Comparison of ENCODE assay signal across 9 cellular contexts in the genomic region with DNA sequence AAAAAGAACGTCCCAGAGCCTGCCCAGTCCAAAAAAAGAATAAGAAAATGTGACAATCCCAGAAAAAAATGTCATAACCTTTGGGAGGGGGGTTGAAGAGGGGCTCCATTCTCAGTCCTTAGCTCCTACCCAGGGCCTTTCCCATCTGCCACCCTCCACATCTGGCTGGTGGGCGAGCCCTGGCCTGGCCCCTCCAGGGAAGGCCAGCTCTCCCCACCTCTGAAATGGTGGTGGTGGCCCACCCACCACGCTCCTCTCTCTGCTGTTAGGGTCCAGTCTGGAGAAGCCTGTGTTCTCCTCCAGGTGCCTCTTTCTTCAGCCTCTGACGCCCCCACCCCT. TPM values are rescaled to one million over a fixed set of nuclear protein-coding genes. Genes with fewer than 3 reads are reported as not detected.
DNase-seq lines count a peak whose midpoint lies in the region; ATAC-seq and TF ChIP-seq lines count a peak whose summit lies in the region.
"Had no signal": no experiment of that assay in that cellular context is flagged by ENCODE, and none has a peak within 500 bp of the region (broad histone marks: within the 10 kb centered on the region; RNA-seq: fewer than 3 reads in every experiment).

No MANE protein-coding gene starts in this region.

- CTCF ChIA-PET in AG04449 (lab: Yijun Ruan, JAX): interaction anchor here (0.7 to 8.7 kb wide), 5 partner anchors 9 to 42 kb away, joined by 3 to 51 read pairs (median 5); no protein-coding TSS in a partner anchor

- peaks cover 0 to 25% (median 0%) of the 10 kb centered on the region in 3 donors for H3K36me3 Mint-ChIP-seq in naive thymus-derived CD8-positive, alpha-beta T cell

- intact Hi-C loops in colonic mucosa (cut with DNase I): no loop called here

- H3K36me3 ChIP-seq in KOPT-K1 (ENCODE audit: insufficient read depth, low read length) (peaks cover 18% of the 10 kb centered on the region), colonic mucosa (no peaks in the 10 kb centered on the region)

- peak overlapping the region; percentile 66 to 81 for H3K9ac ChIP-seq in colonic mucosa (ENCODE audit: low read depth in 2 of 2, low read length in 2 of 2)

- no peak for TF ChIP-seq CTCF in AG04449 (IDR thresholded peaks at IDR 0.05; ENCODE audit: insufficient read depth, low read length, missing control alignments)
- no peak for TF ChIP-seq CTCF in colonic mucosa (IDR thresholded peaks at IDR 0.05)

- H3K27ac ChIP-seq in KOPT-K1 (ENCODE audit: low read depth, low read length, poor library complexity, severe bottlenecking) (peak overlapping the region; percentile 95), colonic mucosa (peak overlapping the region; percentile 78)

- peak overlapping the region; percentile 67 for H3K4me3 ChIP-seq in AG04449 (ENCODE audit: low read depth, low read length)
- H3K4me3 ChIP-seq in colonic mucosa: peak overlapping the region; percentile 59

- no peaks in the 10 kb centered on the region for H3K9me3 ChIP-seq in KOPT-K1 (ENCODE audit: insufficient read depth, low read length, poor library complexity, severe bottlenecking)
- no peaks in the 10 kb centered on the region for H3K9me3 ChIP-seq in colonic mucosa

- peaks cover 19 to 62% (median 49%) of the 10 kb centered on the region in 4 donors for H3K4me1 Mint-ChIP-seq in naive thymus-derived CD8-positive, alpha-beta T cell

- DNase-seq in AG04449 (ENCODE audit: low read depth, low spot score) (no peak), colonic mucosa (no peak), NCI-H345 treated with DMSO at 0.1 percent for 48 hours (lab: John Stamatoyannopoulos, UW; ENCODE audit: unreplicated experiment) (no peak), NCI-H1048 (lab: John Stamatoyannopoulos, UW) (no peak)
- no peak for DNase-seq in naive thymus-derived CD8-positive, alpha-beta T cell
- no peak for DNase-seq in stimulated activated CD4-positive, alpha-beta T cell treated with anti-CD3 and anti-CD28 coated beads, Interleukin-4, amount 100 ng/mL, for 1 hour
- DNase-seq: NCI-H1417 treated with DMSO at 0.1 percent for 48 hours had no signal

- no peaks in the 10 kb centered on the region for H3K27me3 Mint-ChIP-seq in naive thymus-derived CD8-positive, alpha-beta T cell

- POLR2A ChIA-PET in AG04449 (lab: Yijun Ruan, JAX): interaction anchor here (1.2 to 2.3 kb wide), 2 partner anchors 10 to 13 kb away, joined by 3 to 7 read pairs; no protein-coding TSS in a partner anchor
- POLR2A ChIA-PET in naive thymus-derived CD8-positive, alpha-beta T cell (lab: Charles Lee): interaction anchor here (0.8 to 4.7 kb wide), 19 partner anchors 11 to 558 kb away, joined by 3 to 47 read pairs (median 5); a partner anchor contains a TSS

- H3K4me1 ChIP-seq in colonic mucosa: peaks cover 2% of the 10 kb centered on the region

- no peak for ATAC-seq in naive thymus-derived CD8-positive, alpha-beta T cell
- ATAC-seq in GM18873 (IDR thresholded peaks at IDR 0.05; ENCODE audit: low FRiP score, unreplicated experiment): no peak

- peak overlapping the region; percentile 53 to 94 (median 87) for H3K27ac Mint-ChIP-seq in naive thymus-derived CD8-positive, alpha-beta T cell

- peak overlapping the region; percentile 79 to 95 (median 92) for H3K4me3 Mint-ChIP-seq in naive thymus-derived CD8-positive, alpha-beta T cell

- no peaks in the 10 kb centered on the region for H3K9me3 Mint-ChIP-seq in naive thymus-derived CD8-positive, alpha-beta T cell

- H3K27me3 ChIP-seq in colonic mucosa: peaks cover 5% of the 10 kb centered on the region

RNA-seq across cellular contexts. Expression of a gene that starts 0.4 kb away (rescaled TPM):
- 1 to 10 TPM; 3.4 to 4.5 TPM for total RNA-seq in colonic mucosa
- total RNA-seq in naive thymus-derived CD8-positive, alpha-beta T cell: 10 to 100 TPM; 16.9 to 20.7 TPM
- 10 to 100 TPM; 50.9 to 67.5 (median 59.4) TPM for polyA plus RNA-seq in naive thymus-derived CD8-positive, alpha-beta T cell

RNA-seq across cellular contexts. Expression of a gene that starts 1.0 kb away (rescaled TPM):
- total RNA-seq in colonic mucosa: under 1 TPM; 0.24 to 0.25 TPM
- total RNA-seq in naive thymus-derived CD8-positive, alpha-beta T cell: 1 to 10 TPM in 1 of 2 experiments, under 1 TPM in 1; 0.91 to 1.1 TPM
- polyA plus RNA-seq in naive thymus-derived CD8-positive, alpha-beta T cell: 1 to 10 TPM in 1 of 3 donors, under 1 TPM in 2; 0.77 to 1.6 (median 0.82) TPM

RNA-seq across cellular contexts. Expression of a gene that starts 5.3 kb away (rescaled TPM):
- not detected for total RNA-seq in colonic mucosa
- not detected for total RNA-seq in naive thymus-derived CD8-positive, alpha-beta T cell
- polyA plus RNA-seq in naive thymus-derived CD8-positive, alpha-beta T cell: 1 to 10 TPM in 1 of 3 donors, under 1 TPM in 1, not detected in 1; 0.63 to 1.1 TPM

RNA-seq across cellular contexts. Expression of a gene that starts 15.9 kb away (rescaled TPM):
- total RNA-seq in colonic mucosa: 10 to 100 TPM in 1 of 2 donors, 1 to 10 TPM in 1; 7.3 to 11.8 TPM
- 10 to 100 TPM; 42.0 to 42.7 TPM for total RNA-seq in naive thymus-derived CD8-positive, alpha-beta T cell
- polyA plus RNA-seq in naive thymus-derived CD8-positive, alpha-beta T cell: 10 to 100 TPM; 22.5 to 33.0 (median 32.1) TPM

RNA-seq across cellular contexts. Expression of a gene that starts 28.5 kb away (rescaled TPM):
- total RNA-seq in colonic mucosa: not detected
- total RNA-seq in naive thymus-derived CD8-positive, alpha-beta T cell: not detected
- polyA plus RNA-seq in naive thymus-derived CD8-positive, alpha-beta T cell: not detected
